ENCODE assay signal across 8 cellular contexts in genomic region chr1:14924455-14925325, GRCh38.
DNase-seq lines count a peak whose midpoint lies in the region; ATAC-seq lines count a peak whose summit lies in the region.

No MANE protein-coding gene starts in this region.

- no peaks in the 10 kb centered on the region for H3K27me3 ChIP-seq in layer of hippocampus (ENCODE audit: control insufficient read depth, insufficient read depth, low read length)

- H3K27ac ChIP-seq in cingulate gyrus (ENCODE audit: low read depth, low read length) (peak overlapping the region; percentile 47), layer of hippocampus (ENCODE audit: low read depth, low read length) (peak overlapping the region; percentile 69)

- peaks cover 6% of the 10 kb centered on the region for H3K4me1 Mint-ChIP-seq in stimulated activated memory B cell treated with anti-CD40 and anti-IgM and Interleukin-4, amounts not matched to agents 10 μg/mL and 1 μg/mL and 100 μg/mL, for 72 hours

- H3K9me3 Mint-ChIP-seq in stimulated activated memory B cell treated with anti-CD40 and anti-IgM and Interleukin-4, amounts not matched to agents 10 μg/mL and 1 μg/mL and 100 μg/mL, for 72 hours = no peaks in the 10 kb centered on the region

- no peaks in the 10 kb centered on the region for H3K36me3 Mint-ChIP-seq in stimulated activated memory B cell treated with anti-CD40 and anti-IgM and Interleukin-4, amounts not matched to agents 10 μg/mL and 1 μg/mL and 100 μg/mL, for 72 hours

- ATAC-seq in stimulated activated memory B cell treated with anti-CD40 and anti-IgM and Interleukin-4, amounts not matched to agents 10 μg/mL and 1 μg/mL and 100 μg/mL, for 72 hours = peak; percentile 59
- no peak for ATAC-seq in HG02973 (IDR thresholded peaks at IDR 0.05; ENCODE audit: unreplicated experiment)

- no peak overlapping the region for H3K27ac Mint-ChIP-seq in stimulated activated memory B cell treated with anti-CD40 and anti-IgM and Interleukin-4, amounts not matched to agents 10 μg/mL and 1 μg/mL and 100 μg/mL, for 72 hours

- peaks cover 74% of the 10 kb centered on the region for H3K27me3 Mint-ChIP-seq in stimulated activated memory B cell treated with anti-CD40 and anti-IgM and Interleukin-4, amounts not matched to agents 10 μg/mL and 1 μg/mL and 100 μg/mL, for 72 hours

- DNase-seq in activated gamma-delta T cell (lab: John Stamatoyannopoulos, UW) (peak; percentile 16), activated gamma-delta T cell treated with Interleukin-2 at 50 U/mL for 16 hours (no peak), RKO (ENCODE audit: low spot score) (peak; percentile 45), NCI-H2107 (lab: John Stamatoyannopoulos, UW) (no peak)

- peak overlapping the region; percentile 27 for H3K4me3 Mint-ChIP-seq in stimulated activated memory B cell treated with anti-CD40 and anti-IgM and Interleukin-4, amounts not matched to agents 10 μg/mL and 1 μg/mL and 100 μg/mL, for 72 hours

Comparison
In these comparisons a context has a peak if more than half of its experiments do, and no peak if none do; other contexts are left out.
1. DNase-seq: peak in activated gamma-delta T cell (single experiment) and RKO (single experiment); none in activated gamma-delta T cell treated with Interleukin-2 at 50 U/mL for 16 hours (single experiment) and NCI-H2107 (single experiment).